In the genomic region with DNA sequence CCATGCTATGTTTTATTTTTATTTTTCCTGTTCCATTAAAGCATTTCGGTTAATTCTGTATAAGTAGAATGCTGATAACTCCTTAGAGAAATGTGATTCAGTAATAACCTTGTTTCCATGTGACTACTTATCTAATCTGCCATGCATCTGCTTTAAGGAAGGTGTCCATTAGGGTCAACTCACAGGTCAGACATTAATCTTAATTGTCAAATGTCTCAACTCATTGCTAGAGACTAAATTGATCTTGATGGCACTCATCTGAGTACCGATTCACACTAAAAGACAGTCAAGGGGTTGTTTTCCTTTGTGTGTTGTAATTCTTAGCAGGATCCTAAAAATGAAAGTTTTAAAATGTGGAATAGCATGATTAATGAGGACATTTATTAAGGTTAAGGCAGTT, we compare ENCODE assay signal across 18 cellular contexts. TPM values are rescaled to one million over a fixed set of nuclear protein-coding genes. Genes with fewer than 3 reads are reported as not detected.
DNase-seq lines count a peak whose midpoint lies in the region; ATAC-seq, FAIRE-seq and TF ChIP-seq lines count a peak whose summit lies in the region.
"Had no signal": no experiment of that assay in that cellular context is flagged by ENCODE, and none has a peak within 500 bp of the region (broad histone marks: within the 10 kb centered on the region; RNA-seq: fewer than 3 reads in every experiment).

No MANE protein-coding gene starts in this region.

- H3K9me3 ChIP-seq in A549, result no peaks in the 10 kb centered on the region
- H3K9me3 ChIP-seq in mammary epithelial cell (replicated peaks; ENCODE audit: insufficient read depth, low read length), result no peaks in the 10 kb centered on the region
- no peaks in the 10 kb centered on the region for H3K9me3 ChIP-seq in mesenchymal stem cell (ENCODE audit: control insufficient read depth, low read length)
- no peaks in the 10 kb centered on the region for H3K9me3 ChIP-seq in lower lobe of right lung
- H3K9me3 ChIP-seq: left ventricle myocardium inferior, MG63, SJCRH30 had no signal

- no peak for TF ChIP-seq RAD21 in A549 (conservative IDR thresholded peaks at IDR 0.05 in 1 of 2, IDR thresholded peaks at IDR 0.05 in 1 of 2)

- no peak overlapping the region for H4K8ac ChIP-seq in mesenchymal stem cell (ENCODE audit: low read length)

- H3K27me3 ChIP-seq in mammary epithelial cell (ENCODE audit: insufficient read depth, low read length), result no peaks in the 10 kb centered on the region
- H3K27me3 ChIP-seq in mesenchymal stem cell (ENCODE audit: control insufficient read depth in 1 of 2, insufficient read depth in 1 of 2, low read length in 2 of 2), result no peaks in the 10 kb centered on the region
- no peaks in the 10 kb centered on the region for H3K27me3 ChIP-seq in lower lobe of right lung (ENCODE audit: low read depth)
- H3K27me3 ChIP-seq: MG63, SJCRH30 had no signal

- H2BK5ac ChIP-seq in mesenchymal stem cell (ENCODE audit: low read depth, low read length, poor library complexity, severe bottlenecking), result no peak overlapping the region

- H3K9ac ChIP-seq in mammary epithelial cell (ENCODE audit: insufficient read depth, low read length) (peak overlapping the region; percentile 16), mesenchymal stem cell (ENCODE audit: low read length) (peak overlapping the region; percentile 6)

- H2AK5ac ChIP-seq in mesenchymal stem cell (ENCODE audit: low read length, severe bottlenecking), result no peak overlapping the region

- no peak overlapping the region for H3K4ac ChIP-seq in mesenchymal stem cell (ENCODE audit: low read depth in 1 of 2, low read length in 2 of 2)

- H3K36me3 ChIP-seq in mammary epithelial cell (ENCODE audit: insufficient read depth, low read length) (peaks cover 2% of the 10 kb centered on the region), mesenchymal stem cell (ENCODE audit: control insufficient read depth in 1 of 2, insufficient read depth in 2 of 2, low read depth in 1 of 2, low read length in 2 of 2) (no peaks in the 10 kb centered on the region), lower lobe of right lung (no peaks in the 10 kb centered on the region)
- H3K36me3 ChIP-seq: left ventricle myocardium inferior, MG63, SJCRH30 had no signal

- no peak for TF ChIP-seq CTCF in A549 (IDR thresholded peaks at IDR 0.05)
- TF ChIP-seq CTCF in mammary epithelial cell (conservative IDR thresholded peaks at IDR 0.05 in 1 of 2, IDR thresholded peaks at IDR 0.05 in 1 of 2; ENCODE audit: extremely low read depth in 1 of 2, insufficient read depth in 1 of 2, low read depth in 1 of 2, low read length in 2 of 2), result no peak
- no peak for TF ChIP-seq CTCF in GM13977 (IDR thresholded peaks at IDR 0.05; ENCODE audit: extremely low read depth, insufficient read depth, missing control alignments)
- no peak for TF ChIP-seq CTCF in lower lobe of right lung (IDR thresholded peaks at IDR 0.05)

- dilution Hi-C loops in mammary epithelial cell (cut with HindIII; ENCODE audit: low sequenced_read_pairs), result no loop called here

- H3K27ac ChIP-seq in A549 (peak overlapping the region; percentile 46 to 76; a peak in 5 of 6 replicates), mammary epithelial cell (ENCODE audit: insufficient read depth, low read depth, low read length) (peak overlapping the region; percentile 77), mesenchymal stem cell (ENCODE audit: low read length, poor library complexity, severe bottlenecking) (peak overlapping the region; percentile 96), lower lobe of right lung (no peak overlapping the region)
- H3K27ac ChIP-seq: SJCRH30 had no signal

- intact Hi-C loops in mammary epithelial cell (cut with micrococcal nuclease), result loop anchor here (2.0 kb wide), 1 partner anchor 23 kb away; no protein-coding TSS in a partner anchor
- intact Hi-C loops in lower lobe of right lung (cut with DNase I), result no loop called here

- DNase-seq in A549 (ENCODE audit: low read depth in 1 of 2, low spot score in 1 of 2), result no peak
- DNase-seq in NCI-H82 (lab: John Stamatoyannopoulos, UW), result peak; percentile 59
- DNase-seq in mammary epithelial cell, result no peak
- DNase-seq in mesenchymal stem cell, result no peak
- DNase-seq in GM13977 (ENCODE audit: low spot score), result no peak
- no peak for DNase-seq in lower lobe of right lung
- DNase-seq: activated CD8-positive, alpha-beta T cell treated with anti-CD3 and anti-CD28 coated beads, Interleukin-2, amount 10 ng/mL, durations not matched to agents 7 days and 5 days; activated effector memory CD4-positive, alpha-beta T cell treated with Interleukin-2 at 50 U/mL for 16 hours; CD8-positive, alpha-beta memory T cell; H7; head of caudate nucleus; left ventricle myocardium inferior; NCI-H2081; SJCRH30 had no signal

- no peak for FAIRE-seq in A549 (lab: Jason Lieb, UNC)
- FAIRE-seq: TTC549 had no signal

- H3K4me2 ChIP-seq in A549, result peak overlapping the region; percentile 62
- peak overlapping the region; percentile 71 for H3K4me2 ChIP-seq in mammary epithelial cell (ENCODE audit: insufficient read depth, low read depth, low read length)
- no peak overlapping the region for H3K4me2 ChIP-seq in mesenchymal stem cell (ENCODE audit: low read length, poor library complexity, severe bottlenecking)

- H3K4me1 ChIP-seq in A549 (peaks cover 55% of the 10 kb centered on the region), mammary epithelial cell (ENCODE audit: insufficient read depth, low read length) (peaks cover 44% of the 10 kb centered on the region), mesenchymal stem cell (ENCODE audit: control insufficient read depth, insufficient read depth, low read depth, low read length) (peaks cover 7% of the 10 kb centered on the region), lower lobe of right lung (peaks cover 44% of the 10 kb centered on the region)

- H2AFZ ChIP-seq in mammary epithelial cell (ENCODE audit: low read depth, low read length) (no peak overlapping the region), mesenchymal stem cell (ENCODE audit: low read depth, low read length) (no peak overlapping the region)

- H3K18ac ChIP-seq in mesenchymal stem cell (ENCODE audit: low read depth in 1 of 2, low read length in 2 of 2), result no peak overlapping the region

- POLR2A ChIA-PET in A549 (lab: Yijun Ruan, JAX), result no interaction called here

- H4K20me1 ChIP-seq in mammary epithelial cell (ENCODE audit: insufficient read depth, low read length), result no peaks in the 10 kb centered on the region

- H3K4me3 ChIP-seq in A549 (no peak overlapping the region), mammary epithelial cell (replicated peaks in 1 of 3; ENCODE audit: insufficient read depth in 1 of 3, low read depth in 2 of 3, low read length in 3 of 3) (no peak overlapping the region), mesenchymal stem cell (ENCODE audit: insufficient read depth in 1 of 2, low read depth in 1 of 2, low read length in 2 of 2) (no peak overlapping the region), lower lobe of right lung (no peak overlapping the region)
- H3K4me3 ChIP-seq: left ventricle myocardium inferior, MG63, SJCRH30 had no signal

- no peak overlapping the region for H2BK120ac ChIP-seq in mesenchymal stem cell (ENCODE audit: low read depth, low read length)

- no peak overlapping the region for H4K91ac ChIP-seq in mesenchymal stem cell (ENCODE audit: low read length)

- H3K14ac ChIP-seq in mesenchymal stem cell (ENCODE audit: low read length in 2 of 2), result no peak overlapping the region

- CTCF ChIA-PET in A549 (lab: Yijun Ruan, JAX) (interaction anchor here (0.8 to 1.0 kb wide), 2 partner anchors 86 to 211 kb away, joined by 3 read pairs; no protein-coding TSS in a partner anchor), mammary epithelial cell (lab: Charles Lee; ENCODE audit: low non-redundant PET) (no interaction called here)

- WGBS in A549 (ENCODE audit: missing lambda C conversion rate), result 91% methylated on average over 2 of the region's 2 CpGs
- WGBS in mammary epithelial cell (ENCODE audit: low coverage, missing lambda C conversion rate), result 94% methylated on average over 2 of the region's 2 CpGs
- WGBS in mesenchymal stem cell, result 21% methylated on average over 1 of the region's 2 CpGs

- no peak overlapping the region for H2BK15ac ChIP-seq in mesenchymal stem cell (ENCODE audit: low read depth, poor library complexity, severe bottlenecking)

- no peak overlapping the region for H2BK12ac ChIP-seq in mesenchymal stem cell (ENCODE audit: low read length in 2 of 2)

- H3K79me2 ChIP-seq in mammary epithelial cell (ENCODE audit: insufficient read depth, low read length), result peaks cover 84% of the 10 kb centered on the region

- peaks cover 3% of the 10 kb centered on the region for H3K79me1 ChIP-seq in mesenchymal stem cell (replicated peaks; ENCODE audit: low read length, poor library complexity, severe bottlenecking)

- no TSS peak for BruUV-seq in mammary epithelial cell (replicated peaks; lab: Mats Ljungman, UMichigan)

- no peak overlapping the region for H3K23ac ChIP-seq in mesenchymal stem cell (ENCODE audit: low read length in 2 of 2)

- ATAC-seq in A549, result no peak
- no peak for ATAC-seq in GM21737 (IDR thresholded peaks at IDR 0.05; ENCODE audit: unreplicated experiment)
- no peak for ATAC-seq in lower lobe of right lung
- no peak for ATAC-seq in HG02973 (IDR thresholded peaks at IDR 0.05; ENCODE audit: unreplicated experiment)
- ATAC-seq: activated CD8-positive, alpha-beta T cell treated with anti-CD3 and anti-CD28 coated beads, Interleukin-2, amount 10 ng/mL, durations not matched to agents 7 days and 5 days had no signal

- in situ Hi-C loops in mammary epithelial cell (cut with MboI; ENCODE audit: low sequenced_read_pairs in 2 of 2), result no loop called here
- in situ Hi-C loops in GM13977 (cut with MboI; ENCODE audit: low pct_unique_long_range_greater_than_20kb, low sequenced_read_pairs, unreplicated experiment), result no loop called here

- TF ChIP-seq EP300 in A549 (IDR thresholded peaks at IDR 0.05), result no peak

- TF ChIP-seq POLR2A in A549 (IDR thresholded peaks at IDR 0.05; ENCODE audit: low read length), result no peak

RNA-seq across cellular contexts. Expression of gene ITSN1, which starts 41.8 kb away (rescaled TPM):
- polyA plus RNA-seq in A549 (2011; rRNA removed), result 23.7 and 24.4 TPM in 2 replicates
- polyA plus RNA-seq in A549 (2012; cell fraction: cytosol; rRNA removed), result 20.2 and 23.8 TPM in 2 replicates
- 28.0 and 32.0 TPM in 2 replicates for polyA plus RNA-seq in A549 (2012; cell fraction: nucleus; rRNA removed)
- polyA plus RNA-seq in A549 (2017; fragmentation: RNase III; extraction: RNeasy Plus Mini Kit Qiagen cat#74134 plus additional on column Dnase treatment), result 15.2 to 17.0 TPM (median 16.7 TPM) in 3 replicates
- polyA minus RNA-seq in A549 (2011; rRNA and poly(A)+ RNA removed), result 24.1 and 28.0 TPM in 2 replicates
- total RNA-seq in mammary epithelial cell, result 10 to 100 TPM; 18.7 to 34.0 TPM
- polyA plus RNA-seq in mammary epithelial cell, result 37.3 TPM
- 32.1 TPM for polyA minus RNA-seq in mammary epithelial cell
- polyA plus RNA-seq in mesenchymal stem cell (2013, experiment 1 of 2), result 32.0 TPM
- 30.6 TPM for polyA plus RNA-seq in mesenchymal stem cell (2013, experiment 2 of 2)
- 31.4 TPM for total RNA-seq in lower lobe of right lung

RNA-seq across cellular contexts. Expression of gene CRYZL1, which starts 42.5 kb away (rescaled TPM):
- 34.3 and 38.9 TPM in 2 replicates for polyA plus RNA-seq in A549 (2011; rRNA removed)
- polyA plus RNA-seq in A549 (2012; cell fraction: cytosol; rRNA removed), result 9.4 and 9.8 TPM in 2 replicates
- 7.4 and 8.6 TPM in 2 replicates for polyA plus RNA-seq in A549 (2012; cell fraction: nucleus; rRNA removed)
- polyA plus RNA-seq in A549 (2017; fragmentation: RNase III; extraction: RNeasy Plus Mini Kit Qiagen cat#74134 plus additional on column Dnase treatment), result 15.2 to 17.4 TPM (median 15.6 TPM) in 3 replicates
- polyA minus RNA-seq in A549 (2011; rRNA and poly(A)+ RNA removed), result 14.4 and 17.5 TPM in 2 replicates
- total RNA-seq in mammary epithelial cell, result 10 to 100 TPM; 21.0 to 21.4 TPM
- 21.5 TPM for polyA plus RNA-seq in mammary epithelial cell
- 8.9 TPM for polyA minus RNA-seq in mammary epithelial cell
- polyA plus RNA-seq in mesenchymal stem cell (2013, experiment 1 of 2), result 34.0 TPM
- polyA plus RNA-seq in mesenchymal stem cell (2013, experiment 2 of 2), result 33.9 TPM
- total RNA-seq in lower lobe of right lung, result 29.4 TPM
